ENCODE assay signal across 8 cellular contexts in genomic region chr11:84564180-84564866, GRCh38.
A peak's percentile ranks its signal among the peaks of the same experiment; 100 is the strongest.
DNase-seq lines count a peak whose midpoint lies in the region; ATAC-seq and TF ChIP-seq lines count a peak whose summit lies in the region.

No MANE protein-coding gene starts in this region.

- no peak overlapping the region for H3K4me3 Mint-ChIP-seq in neural progenitor cell

- no peaks in the 10 kb centered on the region for H3K9me3 ChIP-seq in neural progenitor cell (ENCODE audit: low read depth)

- TF ChIP-seq CTCF in GM20000 (IDR thresholded peaks at IDR 0.05; ENCODE audit: extremely low read depth, missing control alignments) (peak; percentile 65), neural progenitor cell (IDR thresholded peaks at IDR 0.05) (peak; percentile 95)

- no peaks in the 10 kb centered on the region for H4K20me1 ChIP-seq in neural progenitor cell (ENCODE audit: low read depth)

- H3K27me3 ChIP-seq in neural progenitor cell: no peaks in the 10 kb centered on the region

- H3K9me3 Mint-ChIP-seq in neural progenitor cell: no peaks in the 10 kb centered on the region

- peaks cover 6% of the 10 kb centered on the region for H3F3A ChIP-seq in neural progenitor cell (ENCODE audit: low read depth)

- no peak overlapping the region for H3K27ac Mint-ChIP-seq in neural progenitor cell

- H3K36me3 Mint-ChIP-seq in neural progenitor cell: no peaks in the 10 kb centered on the region

- no peak overlapping the region for H3K9ac ChIP-seq in neural progenitor cell

- H3K4me3 ChIP-seq in neural progenitor cell: no peak overlapping the region

- H3K27ac ChIP-seq in epithelial cell of prostate (no peak overlapping the region), neural progenitor cell (no peak overlapping the region)

- H3K27me3 Mint-ChIP-seq in neural progenitor cell (ENCODE audit: insufficient read depth, low read depth): no peaks in the 10 kb centered on the region

- H3K4me1 ChIP-seq in neural progenitor cell: peaks cover 6% of the 10 kb centered on the region

- no peak overlapping the region for H2AFZ ChIP-seq in neural progenitor cell (replicated peaks)

- H3K4me1 Mint-ChIP-seq in neural progenitor cell: no peaks in the 10 kb centered on the region

- H3K79me2 ChIP-seq in neural progenitor cell (ENCODE audit: low read depth): no peaks in the 10 kb centered on the region

- in situ Hi-C loops in SK-MEL-5 (cut with HindIII; ENCODE audit: low pct_unique_long_range_greater_than_20kb, low sequenced_read_pairs): no loop called here

- DNase-seq in NOMO-1 (lab: John Stamatoyannopoulos, UW; ENCODE audit: unreplicated experiment in 2 of 2) (peak; percentile 11 to 22), NOMO-1 treated with dmso at 0.1 percent for 144 hours (lab: John Stamatoyannopoulos, UW; ENCODE audit: unreplicated experiment) (no peak), GM20000 (ENCODE audit: low spot score) (peak; percentile 41), SK-MEL-5 (ENCODE audit: low read depth, low spot score) (peak; percentile 53), epithelial cell of prostate (ENCODE audit: low read depth, low spot score) (peak; percentile 5), neural progenitor cell (ENCODE audit: low spot score) (peak; percentile 24)

- H3K4me2 ChIP-seq in neural progenitor cell: no peak overlapping the region

- peak; percentile 86 for ATAC-seq in HG03520 (IDR thresholded peaks at IDR 0.05; ENCODE audit: unreplicated experiment)
- ATAC-seq in HG03045 (IDR thresholded peaks at IDR 0.05; ENCODE audit: unreplicated experiment): no peak

- no peaks in the 10 kb centered on the region for H3K36me3 ChIP-seq in neural progenitor cell
